ENCODE assay signal across 12 cellular contexts in genomic region chr2:159083601-159084000, GRCh38.
DNase-seq lines count a peak whose midpoint lies in the region; ATAC-seq and TF ChIP-seq lines count a peak whose summit lies in the region.
"Had no signal": no experiment of that assay in that cellular context is flagged by ENCODE, and none has a peak within 500 bp of the region (broad histone marks: within the 10 kb centered on the region; RNA-seq: fewer than 3 reads in every experiment).

No MANE protein-coding gene starts in this region.

- H3K36me3 Mint-ChIP-seq in nephron progenitor cell (ENCODE audit: low read depth) = peaks cover 43% of the 10 kb centered on the region

- peaks cover 6% of the 10 kb centered on the region for H3K27me3 Mint-ChIP-seq in nephron progenitor cell (ENCODE audit: low read depth, poor library complexity)
- H3K27me3 Mint-ChIP-seq: activated CD4-positive, alpha-beta T cell treated with anti-CD3 and anti-CD28 coated beads, Interleukin-2, amount 10 ng/mL, durations not matched to agents 24 days and 14 days; naive thymus-derived CD8-positive, alpha-beta T cell had no signal

- no peak overlapping the region for H3K27ac Mint-ChIP-seq in nephron progenitor cell
- H3K27ac Mint-ChIP-seq: activated CD4-positive, alpha-beta T cell treated with anti-CD3 and anti-CD28 coated beads, Interleukin-2, amount 10 ng/mL, durations not matched to agents 24 days and 14 days had no signal

- H3K4me3 ChIP-seq in skeletal muscle satellite cell (ENCODE audit: low read length) (no peak overlapping the region), gastrocnemius medialis (no peak overlapping the region)

- H3K4me1 ChIP-seq in skeletal muscle satellite cell (ENCODE audit: control insufficient read depth, insufficient read depth, low read length) (peaks cover 19% of the 10 kb centered on the region), gastrocnemius medialis (peaks cover 4 to 6% of the 10 kb centered on the region in 2 donors)

- no peak for TF ChIP-seq CTCF in nephron progenitor cell (IDR thresholded peaks at IDR 0.05)
- TF ChIP-seq CTCF in gastrocnemius medialis (IDR thresholded peaks at IDR 0.05 in 4 of 5, conservative IDR thresholded peaks at IDR 0.05 in 1 of 5) = no peak

- H3K9me3 ChIP-seq in skeletal muscle satellite cell (replicated peaks; ENCODE audit: low read length) = no peaks in the 10 kb centered on the region
- no peaks in the 10 kb centered on the region for H3K9me3 ChIP-seq in gastrocnemius medialis

- H3K4me3 Mint-ChIP-seq in nephron progenitor cell = no peak overlapping the region
- H3K4me3 Mint-ChIP-seq: activated CD4-positive, alpha-beta T cell treated with anti-CD3 and anti-CD28 coated beads, Interleukin-2, amount 10 ng/mL, durations not matched to agents 24 days and 14 days; naive thymus-derived CD8-positive, alpha-beta T cell had no signal

- H3K9ac ChIP-seq in skeletal muscle satellite cell (ENCODE audit: low read depth, low read length) = peak overlapping the region; percentile 37

- no peak for TF ChIP-seq POLR2A in gastrocnemius medialis (IDR thresholded peaks at IDR 0.05)

- ATAC-seq in Right ventricle myocardium superior (ENCODE audit: poor library complexity) (peak; percentile 66), gastrocnemius medialis (no peak), HG03045 (IDR thresholded peaks at IDR 0.05; ENCODE audit: unreplicated experiment) (no peak)
- ATAC-seq: naive thymus-derived CD8-positive, alpha-beta T cell had no signal

- intact Hi-C loops in Right ventricle myocardium superior (cut with DNase I) (no loop called here), gastrocnemius medialis (cut with DNase I; ENCODE audit: low total_unique reads) (no loop called here)

- DNase-seq in ELR (ENCODE audit: low read depth) (peak; percentile 27), amniotic stem cell (lab: John Stamatoyannopoulos, UW) (peak; percentile 68), Right ventricle myocardium superior (no peak), nephron progenitor cell (no peak), cerebellar nuclear complex (lab: John Stamatoyannopoulos, UW) (no peak), gastrocnemius medialis (no peak)
- DNase-seq: activated CD4-positive, alpha-beta T cell treated with anti-CD3 and anti-CD28 coated beads, Interleukin-2, amount 10 ng/mL, durations not matched to agents 24 days and 14 days; activated gamma-delta T cell; naive thymus-derived CD8-positive, alpha-beta T cell; NCI-H524 treated with DMSO at 0.1 percent for 48 hours had no signal

- in situ Hi-C loops in gastrocnemius medialis (cut with MboI; ENCODE audit: low sequenced_read_pairs in 4 of 4) = no loop called here

- no peaks in the 10 kb centered on the region for H3K27me3 ChIP-seq in skeletal muscle satellite cell (ENCODE audit: control insufficient read depth, insufficient read depth, low read length)
- no peaks in the 10 kb centered on the region for H3K27me3 ChIP-seq in gastrocnemius medialis

- H3K4me1 Mint-ChIP-seq in nephron progenitor cell = peaks cover 64% of the 10 kb centered on the region
- H3K4me1 Mint-ChIP-seq: activated CD4-positive, alpha-beta T cell treated with anti-CD3 and anti-CD28 coated beads, Interleukin-2, amount 10 ng/mL, durations not matched to agents 24 days and 14 days had no signal

- H3K36me3 ChIP-seq in skeletal muscle satellite cell (ENCODE audit: insufficient read depth, low read length) = no peaks in the 10 kb centered on the region
- H3K36me3 ChIP-seq in gastrocnemius medialis = no peaks in the 10 kb centered on the region

- no peak overlapping the region for H3K27ac ChIP-seq in gastrocnemius medialis

- no peak overlapping the region for H3K4me2 ChIP-seq in skeletal muscle satellite cell (ENCODE audit: low read length)

- H3K9me3 Mint-ChIP-seq in nephron progenitor cell = no peaks in the 10 kb centered on the region
- H3K9me3 Mint-ChIP-seq: activated CD4-positive, alpha-beta T cell treated with anti-CD3 and anti-CD28 coated beads, Interleukin-2, amount 10 ng/mL, durations not matched to agents 24 days and 14 days had no signal

Comparison
In these comparisons a context has a peak if more than half of its experiments do, and no peak if none do; other contexts are left out.
1. DNase-seq: peak in ELR (single experiment) and amniotic stem cell (single experiment); none in Right ventricle myocardium superior (single experiment), nephron progenitor cell (single experiment), cerebellar nuclear complex (0 of 2) and gastrocnemius medialis (0 of 2).